ENCODE assay signal across 1 cellular context in the genomic region with DNA sequence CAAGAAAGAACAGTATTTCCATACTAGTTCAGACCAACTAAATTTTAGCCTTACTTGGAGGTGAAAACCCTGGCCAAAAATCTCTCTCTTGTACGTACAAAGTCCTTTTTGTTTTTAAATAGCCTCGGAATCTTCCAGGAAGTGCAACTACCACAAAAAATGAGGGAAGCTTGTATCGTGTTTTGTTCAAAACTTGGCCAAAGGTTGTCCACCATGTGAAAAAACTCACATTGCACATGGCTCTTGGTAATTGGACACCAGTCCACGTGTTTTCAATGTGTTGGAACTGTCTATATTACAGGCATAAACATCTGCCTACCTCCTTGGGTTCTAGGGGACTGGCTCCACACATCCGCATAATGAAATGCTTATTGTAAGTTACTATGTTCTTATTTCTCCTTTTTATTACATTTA.
TF ChIP-seq lines count a peak whose summit lies in the region.

No MANE protein-coding gene starts in this region.

TF ChIP-seq in HepG2, 621 proteins besides CTCF, POLR2A, EP300 and RAD21 (continued from another document and continues in another):
- TF ChIP-seq, protein P1, sequence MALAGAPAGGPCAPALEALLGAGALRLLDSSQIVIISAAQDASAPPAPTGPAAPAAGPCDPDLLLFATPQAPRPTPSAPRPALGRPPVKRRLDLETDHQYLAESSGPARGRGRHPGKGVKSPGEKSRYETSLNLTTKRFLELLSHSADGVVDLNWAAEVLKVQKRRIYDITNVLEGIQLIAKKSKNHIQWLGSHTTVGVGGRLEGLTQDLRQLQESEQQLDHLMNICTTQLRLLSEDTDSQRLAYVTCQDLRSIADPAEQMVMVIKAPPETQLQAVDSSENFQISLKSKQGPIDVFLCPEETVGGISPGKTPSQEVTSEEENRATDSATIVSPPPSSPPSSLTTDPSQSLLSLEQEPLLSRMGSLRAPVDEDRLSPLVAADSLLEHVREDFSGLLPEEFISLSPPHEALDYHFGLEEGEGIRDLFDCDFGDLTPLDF (CRISPR knock-in tag; IDR thresholded peaks at IDR 0.05): no peak
- no peak for TF ChIP-seq KDM1A (CRISPR knock-in tag; IDR thresholded peaks at IDR 0.05)
- TF ChIP-seq, protein P2, sequence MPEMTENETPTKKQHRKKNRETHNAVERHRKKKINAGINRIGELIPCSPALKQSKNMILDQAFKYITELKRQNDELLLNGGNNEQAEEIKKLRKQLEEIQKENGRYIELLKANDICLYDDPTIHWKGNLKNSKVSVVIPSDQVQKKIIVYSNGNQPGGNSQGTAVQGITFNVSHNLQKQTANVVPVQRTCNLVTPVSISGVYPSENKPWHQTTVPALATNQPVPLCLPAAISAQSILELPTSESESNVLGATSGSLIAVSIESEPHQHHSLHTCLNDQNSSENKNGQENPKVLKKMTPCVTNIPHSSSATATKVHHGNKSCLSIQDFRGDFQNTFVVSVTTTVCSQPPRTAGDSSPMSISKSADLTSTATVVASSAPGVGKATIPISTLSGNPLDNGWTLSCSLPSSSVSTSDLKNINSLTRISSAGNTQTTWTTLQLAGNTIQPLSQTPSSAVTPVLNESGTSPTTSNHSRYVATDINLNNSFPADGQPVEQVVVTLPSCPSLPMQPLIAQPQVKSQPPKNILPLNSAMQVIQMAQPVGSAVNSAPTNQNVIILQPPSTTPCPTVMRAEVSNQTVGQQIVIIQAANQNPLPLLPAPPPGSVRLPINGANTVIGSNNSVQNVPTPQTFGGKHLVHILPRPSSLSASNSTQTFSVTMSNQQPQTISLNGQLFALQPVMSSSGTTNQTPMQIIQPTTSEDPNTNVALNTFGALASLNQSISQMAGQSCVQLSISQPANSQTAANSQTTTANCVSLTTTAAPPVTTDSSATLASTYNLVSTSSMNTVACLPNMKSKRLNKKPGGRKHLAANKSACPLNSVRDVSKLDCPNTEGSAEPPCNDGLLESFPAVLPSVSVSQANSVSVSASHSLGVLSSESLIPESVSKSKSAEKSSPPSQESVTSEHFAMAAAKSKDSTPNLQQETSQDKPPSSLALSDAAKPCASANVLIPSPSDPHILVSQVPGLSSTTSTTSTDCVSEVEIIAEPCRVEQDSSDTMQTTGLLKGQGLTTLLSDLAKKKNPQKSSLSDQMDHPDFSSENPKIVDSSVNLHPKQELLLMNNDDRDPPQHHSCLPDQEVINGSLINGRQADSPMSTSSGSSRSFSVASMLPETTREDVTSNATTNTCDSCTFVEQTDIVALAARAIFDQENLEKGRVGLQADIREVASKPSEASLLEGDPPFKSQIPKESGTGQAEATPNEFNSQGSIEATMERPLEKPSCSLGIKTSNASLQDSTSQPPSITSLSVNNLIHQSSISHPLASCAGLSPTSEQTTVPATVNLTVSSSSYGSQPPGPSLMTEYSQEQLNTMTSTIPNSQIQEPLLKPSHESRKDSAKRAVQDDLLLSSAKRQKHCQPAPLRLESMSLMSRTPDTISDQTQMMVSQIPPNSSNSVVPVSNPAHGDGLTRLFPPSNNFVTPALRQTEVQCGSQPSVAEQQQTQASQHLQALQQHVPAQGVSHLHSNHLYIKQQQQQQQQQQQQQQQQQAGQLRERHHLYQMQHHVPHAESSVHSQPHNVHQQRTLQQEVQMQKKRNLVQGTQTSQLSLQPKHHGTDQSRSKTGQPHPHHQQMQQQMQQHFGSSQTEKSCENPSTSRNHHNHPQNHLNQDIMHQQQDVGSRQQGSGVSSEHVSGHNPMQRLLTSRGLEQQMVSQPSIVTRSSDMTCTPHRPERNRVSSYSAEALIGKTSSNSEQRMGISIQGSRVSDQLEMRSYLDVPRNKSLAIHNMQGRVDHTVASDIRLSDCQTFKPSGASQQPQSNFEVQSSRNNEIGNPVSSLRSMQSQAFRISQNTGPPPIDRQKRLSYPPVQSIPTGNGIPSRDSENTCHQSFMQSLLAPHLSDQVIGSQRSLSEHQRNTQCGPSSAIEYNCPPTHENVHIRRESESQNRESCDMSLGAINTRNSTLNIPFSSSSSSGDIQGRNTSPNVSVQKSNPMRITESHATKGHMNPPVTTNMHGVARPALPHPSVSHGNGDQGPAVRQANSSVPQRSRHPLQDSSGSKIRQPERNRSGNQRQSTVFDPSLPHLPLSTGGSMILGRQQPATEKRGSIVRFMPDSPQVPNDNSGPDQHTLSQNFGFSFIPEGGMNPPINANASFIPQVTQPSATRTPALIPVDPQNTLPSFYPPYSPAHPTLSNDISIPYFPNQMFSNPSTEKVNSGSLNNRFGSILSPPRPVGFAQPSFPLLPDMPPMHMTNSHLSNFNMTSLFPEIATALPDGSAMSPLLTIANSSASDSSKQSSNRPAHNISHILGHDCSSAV (CRISPR knock-in tag; IDR thresholded peaks at IDR 0.05; ENCODE audit: borderline replicate concordance): no peak
- no peak for TF ChIP-seq ZNF138 (CRISPR knock-in tag; IDR thresholded peaks at IDR 0.05; ENCODE audit: low read depth)
- 0 out of 2 replicates have a peak, but pooled peaks have one; percentile 52 for TF ChIP-seq IRF2 (CRISPR knock-in tag; IDR thresholded peaks at IDR 0.05)
- no peak for TF ChIP-seq ATRX (CRISPR knock-in tag; IDR thresholded peaks at IDR 0.05; ENCODE audit: borderline replicate concordance)
- TF ChIP-seq NFATC3 (CRISPR knock-in tag; IDR thresholded peaks at IDR 0.05): no peak
- no peak for TF ChIP-seq ZFP36 (IDR thresholded peaks at IDR 0.05; ENCODE audit: borderline replicate concordance, low read depth, low read length, partially characterized antibody)
- TF ChIP-seq FOXO1 (CRISPR knock-in tag; IDR thresholded peaks at IDR 0.05): no peak
- no peak for TF ChIP-seq CBX2 (IDR thresholded peaks at IDR 0.05; ENCODE audit: low read depth, low read length)
- TF ChIP-seq CBX2 (CRISPR knock-in tag; IDR thresholded peaks at IDR 0.05; ENCODE audit: low read depth): no peak
- TF ChIP-seq RFXAP (CRISPR knock-in tag; IDR thresholded peaks at IDR 0.05; ENCODE audit: borderline replicate concordance): peak; percentile 37; the same call in 1 of the 2 replicates
- TF ChIP-seq, protein P3, sequence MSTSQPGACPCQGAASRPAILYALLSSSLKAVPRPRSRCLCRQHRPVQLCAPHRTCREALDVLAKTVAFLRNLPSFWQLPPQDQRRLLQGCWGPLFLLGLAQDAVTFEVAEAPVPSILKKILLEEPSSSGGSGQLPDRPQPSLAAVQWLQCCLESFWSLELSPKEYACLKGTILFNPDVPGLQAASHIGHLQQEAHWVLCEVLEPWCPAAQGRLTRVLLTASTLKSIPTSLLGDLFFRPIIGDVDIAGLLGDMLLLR (CRISPR knock-in tag; IDR thresholded peaks at IDR 0.05): no peak
- TF ChIP-seq, protein P4, sequence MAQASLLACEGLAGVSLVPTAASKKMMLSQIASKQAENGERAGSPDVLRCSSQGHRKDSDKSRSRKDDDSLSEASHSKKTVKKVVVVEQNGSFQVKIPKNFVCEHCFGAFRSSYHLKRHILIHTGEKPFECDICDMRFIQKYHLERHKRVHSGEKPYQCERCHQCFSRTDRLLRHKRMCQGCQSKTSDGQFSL (CRISPR knock-in tag; IDR thresholded peaks at IDR 0.05): no peak
- no peak for TF ChIP-seq ZNF564 (CRISPR knock-in tag; IDR thresholded peaks at IDR 0.05)
- TF ChIP-seq, protein P5, sequence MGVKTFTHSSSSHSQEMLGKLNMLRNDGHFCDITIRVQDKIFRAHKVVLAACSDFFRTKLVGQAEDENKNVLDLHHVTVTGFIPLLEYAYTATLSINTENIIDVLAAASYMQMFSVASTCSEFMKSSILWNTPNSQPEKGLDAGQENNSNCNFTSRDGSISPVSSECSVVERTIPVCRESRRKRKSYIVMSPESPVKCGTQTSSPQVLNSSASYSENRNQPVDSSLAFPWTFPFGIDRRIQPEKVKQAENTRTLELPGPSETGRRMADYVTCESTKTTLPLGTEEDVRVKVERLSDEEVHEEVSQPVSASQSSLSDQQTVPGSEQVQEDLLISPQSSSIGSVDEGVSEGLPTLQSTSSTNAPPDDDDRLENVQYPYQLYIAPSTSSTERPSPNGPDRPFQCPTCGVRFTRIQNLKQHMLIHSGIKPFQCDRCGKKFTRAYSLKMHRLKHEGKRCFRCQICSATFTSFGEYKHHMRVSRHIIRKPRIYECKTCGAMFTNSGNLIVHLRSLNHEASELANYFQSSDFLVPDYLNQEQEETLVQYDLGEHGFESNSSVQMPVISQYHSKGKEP (CRISPR knock-in tag; IDR thresholded peaks at IDR 0.05): 0 out of 2 replicates have a peak, but pooled peaks have one; percentile 75
- TF ChIP-seq REXO4 (CRISPR knock-in tag; IDR thresholded peaks at IDR 0.05; ENCODE audit: borderline replicate concordance): no peak
- no peak for TF ChIP-seq TOPORS (CRISPR knock-in tag; IDR thresholded peaks at IDR 0.05)
- no peak for TF ChIP-seq ZFP62 (CRISPR knock-in tag; IDR thresholded peaks at IDR 0.05)
- no peak for TF ChIP-seq HNRNPL (IDR thresholded peaks at IDR 0.05; ENCODE audit: low read depth, low read length)
- TF ChIP-seq ISX (CRISPR knock-in tag; conservative IDR thresholded peaks at IDR 0.05): no peak
- TF ChIP-seq ZNF567 (CRISPR knock-in tag; IDR thresholded peaks at IDR 0.05; ENCODE audit: borderline replicate concordance): no peak
- no peak for TF ChIP-seq ZBTB1 (CRISPR knock-in tag; IDR thresholded peaks at IDR 0.05; ENCODE audit: borderline replicate concordance)
- no peak for TF ChIP-seq ZNF329 (CRISPR knock-in tag; IDR thresholded peaks at IDR 0.05; ENCODE audit: low read depth)
- no peak for TF ChIP-seq ZNF569 (CRISPR knock-in tag; IDR thresholded peaks at IDR 0.05; ENCODE audit: borderline replicate concordance)
- no peak for TF ChIP-seq ZNF235 (CRISPR knock-in tag; IDR thresholded peaks at IDR 0.05; ENCODE audit: borderline replicate concordance)
- TF ChIP-seq CCDC6 (CRISPR knock-in tag; IDR thresholded peaks at IDR 0.05): 0 out of 2 replicates have a peak, but pooled peaks have one; percentile 32
- TF ChIP-seq MYNN (CRISPR knock-in tag; IDR thresholded peaks at IDR 0.05; ENCODE audit: low read depth): no peak
- no peak for TF ChIP-seq FOSL1 (CRISPR knock-in tag; IDR thresholded peaks at IDR 0.05; ENCODE audit: borderline replicate concordance)
- TF ChIP-seq, protein P6, sequence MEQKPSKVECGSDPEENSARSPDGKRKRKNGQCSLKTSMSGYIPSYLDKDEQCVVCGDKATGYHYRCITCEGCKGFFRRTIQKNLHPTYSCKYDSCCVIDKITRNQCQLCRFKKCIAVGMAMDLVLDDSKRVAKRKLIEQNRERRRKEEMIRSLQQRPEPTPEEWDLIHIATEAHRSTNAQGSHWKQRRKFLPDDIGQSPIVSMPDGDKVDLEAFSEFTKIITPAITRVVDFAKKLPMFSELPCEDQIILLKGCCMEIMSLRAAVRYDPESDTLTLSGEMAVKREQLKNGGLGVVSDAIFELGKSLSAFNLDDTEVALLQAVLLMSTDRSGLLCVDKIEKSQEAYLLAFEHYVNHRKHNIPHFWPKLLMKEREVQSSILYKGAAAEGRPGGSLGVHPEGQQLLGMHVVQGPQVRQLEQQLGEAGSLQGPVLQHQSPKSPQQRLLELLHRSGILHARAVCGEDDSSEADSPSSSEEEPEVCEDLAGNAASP (CRISPR knock-in tag; IDR thresholded peaks at IDR 0.05; ENCODE audit: borderline replicate concordance): no peak
- no peak for TF ChIP-seq DMAP1 (CRISPR knock-in tag; IDR thresholded peaks at IDR 0.05)
- TF ChIP-seq, protein P7, sequence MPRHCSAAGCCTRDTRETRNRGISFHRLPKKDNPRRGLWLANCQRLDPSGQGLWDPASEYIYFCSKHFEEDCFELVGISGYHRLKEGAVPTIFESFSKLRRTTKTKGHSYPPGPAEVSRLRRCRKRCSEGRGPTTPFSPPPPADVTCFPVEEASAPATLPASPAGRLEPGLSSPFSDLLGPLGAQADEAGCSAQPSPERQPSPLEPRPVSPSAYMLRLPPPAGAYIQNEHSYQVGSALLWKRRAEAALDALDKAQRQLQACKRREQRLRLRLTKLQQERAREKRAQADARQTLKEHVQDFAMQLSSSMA (CRISPR knock-in tag; IDR thresholded peaks at IDR 0.05): no peak
- TF ChIP-seq, protein P8, sequence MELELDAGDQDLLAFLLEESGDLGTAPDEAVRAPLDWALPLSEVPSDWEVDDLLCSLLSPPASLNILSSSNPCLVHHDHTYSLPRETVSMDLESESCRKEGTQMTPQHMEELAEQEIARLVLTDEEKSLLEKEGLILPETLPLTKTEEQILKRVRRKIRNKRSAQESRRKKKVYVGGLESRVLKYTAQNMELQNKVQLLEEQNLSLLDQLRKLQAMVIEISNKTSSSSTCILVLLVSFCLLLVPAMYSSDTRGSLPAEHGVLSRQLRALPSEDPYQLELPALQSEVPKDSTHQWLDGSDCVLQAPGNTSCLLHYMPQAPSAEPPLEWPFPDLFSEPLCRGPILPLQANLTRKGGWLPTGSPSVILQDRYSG (CRISPR knock-in tag; IDR thresholded peaks at IDR 0.05): no peak
- no peak for TF ChIP-seq BHLHE40 (IDR thresholded peaks at IDR 0.05; ENCODE audit: low read length)
- TF ChIP-seq ZNF121 (CRISPR knock-in tag; IDR thresholded peaks at IDR 0.05): no peak
- no peak for TF ChIP-seq CHD4 (IDR thresholded peaks at IDR 0.05; ENCODE audit: borderline replicate concordance, low read length)
- TF ChIP-seq, protein P9, sequence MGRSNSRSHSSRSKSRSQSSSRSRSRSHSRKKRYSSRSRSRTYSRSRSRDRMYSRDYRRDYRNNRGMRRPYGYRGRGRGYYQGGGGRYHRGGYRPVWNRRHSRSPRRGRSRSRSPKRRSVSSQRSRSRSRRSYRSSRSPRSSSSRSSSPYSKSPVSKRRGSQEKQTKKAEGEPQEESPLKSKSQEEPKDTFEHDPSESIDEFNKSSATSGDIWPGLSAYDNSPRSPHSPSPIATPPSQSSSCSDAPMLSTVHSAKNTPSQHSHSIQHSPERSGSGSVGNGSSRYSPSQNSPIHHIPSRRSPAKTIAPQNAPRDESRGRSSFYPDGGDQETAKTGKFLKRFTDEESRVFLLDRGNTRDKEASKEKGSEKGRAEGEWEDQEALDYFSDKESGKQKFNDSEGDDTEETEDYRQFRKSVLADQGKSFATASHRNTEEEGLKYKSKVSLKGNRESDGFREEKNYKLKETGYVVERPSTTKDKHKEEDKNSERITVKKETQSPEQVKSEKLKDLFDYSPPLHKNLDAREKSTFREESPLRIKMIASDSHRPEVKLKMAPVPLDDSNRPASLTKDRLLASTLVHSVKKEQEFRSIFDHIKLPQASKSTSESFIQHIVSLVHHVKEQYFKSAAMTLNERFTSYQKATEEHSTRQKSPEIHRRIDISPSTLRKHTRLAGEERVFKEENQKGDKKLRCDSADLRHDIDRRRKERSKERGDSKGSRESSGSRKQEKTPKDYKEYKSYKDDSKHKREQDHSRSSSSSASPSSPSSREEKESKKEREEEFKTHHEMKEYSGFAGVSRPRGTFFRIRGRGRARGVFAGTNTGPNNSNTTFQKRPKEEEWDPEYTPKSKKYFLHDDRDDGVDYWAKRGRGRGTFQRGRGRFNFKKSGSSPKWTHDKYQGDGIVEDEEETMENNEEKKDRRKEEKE (IDR thresholded peaks at IDR 0.05): no peak
- TF ChIP-seq, protein P10, sequence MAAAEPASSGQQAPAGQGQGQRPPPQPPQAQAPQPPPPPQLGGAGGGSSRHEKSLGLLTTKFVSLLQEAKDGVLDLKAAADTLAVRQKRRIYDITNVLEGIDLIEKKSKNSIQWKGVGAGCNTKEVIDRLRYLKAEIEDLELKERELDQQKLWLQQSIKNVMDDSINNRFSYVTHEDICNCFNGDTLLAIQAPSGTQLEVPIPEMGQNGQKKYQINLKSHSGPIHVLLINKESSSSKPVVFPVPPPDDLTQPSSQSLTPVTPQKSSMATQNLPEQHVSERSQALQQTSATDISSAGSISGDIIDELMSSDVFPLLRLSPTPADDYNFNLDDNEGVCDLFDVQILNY (CRISPR knock-in tag; conservative IDR thresholded peaks at IDR 0.05): no peak
- TF ChIP-seq, protein P11, sequence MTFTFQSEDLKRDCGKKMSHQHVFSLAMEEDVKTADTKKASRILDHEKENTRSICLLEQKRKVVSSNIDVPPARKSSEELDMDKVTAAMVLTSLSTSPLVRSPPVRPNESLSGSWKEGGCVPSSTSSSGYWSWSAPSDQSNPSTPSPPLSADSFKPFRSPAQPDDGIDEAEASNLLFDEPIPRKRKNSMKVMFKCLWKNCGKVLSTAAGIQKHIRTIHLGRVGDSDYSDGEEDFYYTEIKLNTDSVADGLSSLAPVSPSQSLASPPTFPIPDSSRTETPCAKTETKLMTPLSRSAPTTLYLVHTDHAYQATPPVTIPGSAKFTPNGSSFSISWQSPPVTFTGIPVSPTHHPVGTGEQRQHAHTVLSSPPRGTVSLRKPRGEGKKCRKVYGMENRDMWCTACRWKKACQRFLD (CRISPR knock-in tag; IDR thresholded peaks at IDR 0.05; ENCODE audit: borderline replicate concordance): no peak
